In genomic region chr18:48781990-48782368, GRCh38 we compare ENCODE assay signal across 12 cellular contexts.
A peak's percentile ranks its signal among the peaks of the same experiment; 100 is the strongest.
DNase-seq lines count a peak whose midpoint lies in the region; TF ChIP-seq lines count a peak whose summit lies in the region.
"Had no signal": no experiment of that assay in that cellular context is flagged by ENCODE, and none has a peak within 500 bp of the region (broad histone marks: within the 10 kb centered on the region; RNA-seq: fewer than 3 reads in every experiment).

No MANE protein-coding gene starts in this region.

- H3K4me3 ChIP-seq in Caco-2 (ENCODE audit: low read depth, low read length) (no peak overlapping the region), dorsolateral prefrontal cortex (peak overlapping the region in 8 of 59 donors; percentile 33 to 61 (median 49)), mesendoderm (ENCODE audit: low read length) (no peak overlapping the region), smooth muscle cell (peak overlapping the region; percentile 19), MM.1S (ENCODE audit: low read length) (no peak overlapping the region)

- peak overlapping the region; percentile 70 for H3K4me3 Mint-ChIP-seq in Caco-2 (ENCODE audit: unreplicated experiment)

- H3K36me3 ChIP-seq in Caco-2 (ENCODE audit: control insufficient read depth, insufficient read depth, low read length): no peaks in the 10 kb centered on the region
- no peaks in the 10 kb centered on the region for H3K36me3 ChIP-seq in mesendoderm (ENCODE audit: control insufficient read depth, insufficient read depth, low read length)
- H3K36me3 ChIP-seq in smooth muscle cell (ENCODE audit: low read depth): no peaks in the 10 kb centered on the region
- no peaks in the 10 kb centered on the region for H3K36me3 ChIP-seq in MM.1S (replicated peaks; ENCODE audit: insufficient read depth, low read length)

- no peaks in the 10 kb centered on the region for H3K27me3 Mint-ChIP-seq in Caco-2 (ENCODE audit: insufficient read depth, unreplicated experiment)

- no peaks in the 10 kb centered on the region for H3K9me3 Mint-ChIP-seq in Caco-2 (ENCODE audit: unreplicated experiment)

- intact Hi-C loops in Caco-2 (cut with micrococcal nuclease; ENCODE audit: unreplicated experiment): loop anchor here (1.0 to 10.0 kb wide), 3 partner anchors 47 to 163 kb away; no protein-coding TSS in a partner anchor
- intact Hi-C loops in dorsolateral prefrontal cortex (cut with DNase I): loop anchor here (2.0 to 5.0 kb wide), 5 partner anchors 75 to 167 kb away; no protein-coding TSS in a partner anchor

- H3K36me3 Mint-ChIP-seq in Caco-2 (ENCODE audit: insufficient read depth, unreplicated experiment): peaks cover 10% of the 10 kb centered on the region

- no TSS peak for BruUV-seq in Caco-2 (replicated peaks; lab: Mats Ljungman, UMichigan)

- H4K5ac ChIP-seq in mesendoderm (ENCODE audit: low read length): no peak overlapping the region

- H4K20me1 ChIP-seq in smooth muscle cell (ENCODE audit: low read depth): no peaks in the 10 kb centered on the region
- H4K20me1 ChIP-seq in MM.1S (ENCODE audit: insufficient read depth, low read length): no peaks in the 10 kb centered on the region

- H2BK15ac ChIP-seq in mesendoderm (replicated peaks; ENCODE audit: low read depth): no peak overlapping the region

- no peak for TF ChIP-seq CTCF in Caco-2 (IDR thresholded peaks at IDR 0.05; ENCODE audit: insufficient read depth in 1 of 2, low read depth in 1 of 2, low read length in 1 of 2, severe bottlenecking in 1 of 2, unreplicated experiment in 1 of 2)
- TF ChIP-seq CTCF in dorsolateral prefrontal cortex (IDR thresholded peaks at IDR 0.05 in 54 of 56, conservative IDR thresholded peaks at IDR 0.05 in 2 of 56; ENCODE audit: low read depth in 1 of 56, partially characterized antibody in 56 of 56): no peak
- no peak for TF ChIP-seq CTCF in smooth muscle cell (IDR thresholded peaks at IDR 0.05; ENCODE audit: borderline replicate concordance, insufficient read depth, poor library complexity, severe bottlenecking)
- no peak for TF ChIP-seq CTCF in MM.1S (IDR thresholded peaks at IDR 0.05; ENCODE audit: low read length)

- peak overlapping the region; percentile 82 for H3K27ac Mint-ChIP-seq in Caco-2 (ENCODE audit: unreplicated experiment)

- no CpG with 5 or more reads among the region's 2 CpGs for WGBS in mesendoderm (ENCODE audit: extremely low coverage, insufficient coverage, low lambda C conversion rate)
- WGBS in smooth muscle cell (ENCODE audit: low lambda C conversion rate): 48% methylated on average over 2 of the region's 2 CpGs

- CTCF ChIA-PET in Caco-2 (lab: Charles Lee) (no interaction called here), HEK293T (lab: Yijun Ruan, JAX) (no interaction called here)

- peak overlapping the region; percentile 31 for H2BK5ac ChIP-seq in mesendoderm (ENCODE audit: low read length)

- H3K18ac ChIP-seq in mesendoderm (ENCODE audit: low read length): peak overlapping the region; percentile 40

- H2BK120ac ChIP-seq in mesendoderm (ENCODE audit: low read depth, low read length): peak overlapping the region; percentile 21

- peak overlapping the region; percentile 32 for H3K9ac ChIP-seq in mesendoderm (ENCODE audit: low read length)
- peak overlapping the region; percentile 82 for H3K9ac ChIP-seq in smooth muscle cell (ENCODE audit: low read depth)
- H3K9ac ChIP-seq in MM.1S (ENCODE audit: low read length): no peak overlapping the region

- no peaks in the 10 kb centered on the region for H3K79me2 ChIP-seq in mesendoderm (ENCODE audit: control insufficient read depth, insufficient read depth, low read length)
- H3K79me2 ChIP-seq in smooth muscle cell (ENCODE audit: low read depth): peaks cover 23% of the 10 kb centered on the region
- 0 out of 2 replicates have a peak, but pooled peaks cover 5% of the 10 kb centered on the region for H3K79me2 ChIP-seq in MM.1S (ENCODE audit: low read length)

- H2AK5ac ChIP-seq in mesendoderm (ENCODE audit: low read length): peak overlapping the region; percentile 43

- peak overlapping the region; percentile 27 for H3K4ac ChIP-seq in mesendoderm (ENCODE audit: low read depth, low read length)

- H3K4me2 ChIP-seq in mesendoderm (ENCODE audit: low read length) (no peak overlapping the region), smooth muscle cell (peak overlapping the region; percentile 69), MM.1S (ENCODE audit: low read depth, low read length) (no peak overlapping the region)

- peak overlapping the region; percentile 72 for H3K23ac ChIP-seq in mesendoderm (ENCODE audit: low read length)

- no peaks in the 10 kb centered on the region for H3K9me3 ChIP-seq in Caco-2
- no peaks in the 10 kb centered on the region for H3K9me3 ChIP-seq in smooth muscle cell (replicated peaks; ENCODE audit: low read depth)
- no peaks in the 10 kb centered on the region for H3K9me3 ChIP-seq in MM.1S (replicated peaks; ENCODE audit: insufficient read depth, low read length)

- POLR2A ChIA-PET in Caco-2 (lab: Charles Lee) (no interaction called here), HEK293T (lab: Yijun Ruan, JAX) (interaction anchor here (1.0 kb wide), 1 partner anchor 156 kb away, joined by 3 read pairs; no protein-coding TSS in a partner anchor)

- H4K8ac ChIP-seq in mesendoderm (ENCODE audit: low read depth, low read length): no peak overlapping the region

- H3K56ac ChIP-seq in mesendoderm (ENCODE audit: low read length): peak overlapping the region; percentile 51

- no peaks in the 10 kb centered on the region for H3K4me1 Mint-ChIP-seq in Caco-2 (ENCODE audit: low read depth, unreplicated experiment)

- H3K27ac ChIP-seq in dorsolateral prefrontal cortex (peak overlapping the region in 55 of 59 donors; percentile 9 to 88 (median 76)), mesendoderm (ENCODE audit: low read depth, low read length) (peak overlapping the region; percentile 40), smooth muscle cell (ENCODE audit: low read depth) (peak overlapping the region; percentile 97), MM.1S (ENCODE audit: low read length) (no peak overlapping the region)

- H3K79me1 ChIP-seq in mesendoderm (ENCODE audit: low read length): peaks cover 1% of the 10 kb centered on the region

- H3K27me3 ChIP-seq in Caco-2 (replicated peaks; ENCODE audit: control insufficient read depth, insufficient read depth, low read length) (no peaks in the 10 kb centered on the region), dorsolateral prefrontal cortex (no peaks in the 10 kb centered on the region), mesendoderm (ENCODE audit: insufficient read depth, low read length, poor library complexity) (no peaks in the 10 kb centered on the region), smooth muscle cell (ENCODE audit: low read depth) (no peaks in the 10 kb centered on the region), MM.1S (replicated peaks; ENCODE audit: insufficient read depth, low read length) (no peaks in the 10 kb centered on the region)

- no peak for DNase-seq in Caco-2
- no peak for DNase-seq in dorsolateral prefrontal cortex
- no peak for DNase-seq in mesendoderm
- DNase-seq in smooth muscle cell (lab: John Stamatoyannopoulos, UW; ENCODE audit: unreplicated experiment): no peak
- no peak for DNase-seq in NCI-H2107 treated with DMSO at 0.1 percent for 48 hours (lab: John Stamatoyannopoulos, UW; ENCODE audit: unreplicated experiment)
- DNase-seq in HEK293T (ENCODE audit: extremely low spot score): no peak
- DNase-seq in stimulated activated CD4-positive, alpha-beta T cell treated with anti-CD3 and anti-CD28 coated beads, Interleukin-12 subunit alpha, Interleukin-12 subunit beta, amount 100 ng/mL, for 4 hours: no peak
- DNase-seq in MM.1S: no peak
- DNase-seq: activated CD8-positive, alpha-beta memory T cell treated with anti-CD3 and anti-CD28 coated beads, Interleukin-2, amount 50 U/mL, for 48 hours; AML-193; midbrain; stimulated activated CD4-positive, alpha-beta T cell treated with anti-CD3 and anti-CD28 coated beads, Interleukin-4, amount 100 ng/mL, for 4 hours had no signal

- H2AFZ ChIP-seq in smooth muscle cell (ENCODE audit: low read depth) (no peak overlapping the region), MM.1S (ENCODE audit: low read length) (no peak overlapping the region)

- H3K4me1 ChIP-seq in Caco-2: peaks cover 20% of the 10 kb centered on the region
- H3K4me1 ChIP-seq in mesendoderm (ENCODE audit: control insufficient read depth, low read depth, low read length): peaks cover 17% of the 10 kb centered on the region
- peaks cover 59% of the 10 kb centered on the region for H3K4me1 ChIP-seq in smooth muscle cell (ENCODE audit: low read depth)
- H3K4me1 ChIP-seq in MM.1S (ENCODE audit: low read length): peaks cover 45% of the 10 kb centered on the region

- peaks cover 42% of the 10 kb centered on the region for H3F3A ChIP-seq in smooth muscle cell (ENCODE audit: low read depth)
- peaks cover 25% of the 10 kb centered on the region for H3F3A ChIP-seq in MM.1S (ENCODE audit: insufficient read depth, low read length)

- H3K9me2 ChIP-seq in MM.1S (replicated peaks; ENCODE audit: insufficient read depth, low read length): no peaks in the 10 kb centered on the region

TF ChIP-seq in HEK293T, 16 proteins besides CTCF, POLR2A, EP300 and RAD21:
- TF ChIP-seq SUZ12 (IDR thresholded peaks at IDR 0.05) (no peak), TARDBP (IDR thresholded peaks at IDR 0.05) (no peak)
